ENCODE assay signal across 8 cellular contexts in the genomic region with DNA sequence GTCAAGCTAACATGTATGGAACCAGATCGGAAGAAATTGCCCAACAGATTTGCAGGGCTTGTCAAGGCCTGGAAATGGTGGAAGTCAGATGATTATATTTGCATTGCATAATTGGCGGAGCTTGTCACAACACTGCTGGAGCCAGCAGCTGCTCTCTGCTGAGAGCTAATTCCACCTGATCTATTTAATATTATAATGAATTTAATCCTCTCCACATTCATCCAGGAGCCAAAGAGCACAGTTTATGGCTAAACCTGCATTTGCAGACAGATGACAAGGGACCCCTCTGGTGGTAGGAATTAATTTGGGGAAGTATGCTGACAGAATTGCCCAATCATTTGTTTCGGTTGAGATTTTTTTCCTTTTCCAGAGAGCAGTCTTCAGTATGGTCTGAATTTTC.
DNase-seq lines count a peak whose midpoint lies in the region; ATAC-seq and TF ChIP-seq lines count a peak whose summit lies in the region.

No MANE protein-coding gene starts in this region.

- H3K4me2 ChIP-seq in PC-9, result no peak overlapping the region

- H3K9me2 ChIP-seq in PC-9 (ENCODE audit: insufficient read depth), result no peaks in the 10 kb centered on the region

- TF ChIP-seq CTCF in AG04449 (IDR thresholded peaks at IDR 0.05; ENCODE audit: insufficient read depth, low read length, missing control alignments) (peak; percentile 42), PC-9 (conservative IDR thresholded peaks at IDR 0.05) (peak; percentile 45; the same call in 1 of the 2 replicates)

- intact Hi-C loops in PC-9 (cut with micrococcal nuclease; ENCODE audit: unreplicated experiment), result no loop called here

- H3K4me3 ChIP-seq in AG04449 (ENCODE audit: low read depth, low read length) (no peak overlapping the region), PC-9 (no peak overlapping the region), iPS-20b (ENCODE audit: low read length) (no peak overlapping the region)

- DNase-seq in AG04449 (ENCODE audit: low read depth, low spot score) (no peak), Kasumi-1 (lab: John Stamatoyannopoulos, UW) (peak; percentile 70 to 81), PC-9 (no peak), NCI-H226 (no peak), mucosa of gallbladder (ENCODE audit: low spot score) (no peak)

- H3K9me3 ChIP-seq in PC-9 (ENCODE audit: insufficient read depth, low read depth), result no peaks in the 10 kb centered on the region
- no peaks in the 10 kb centered on the region for H3K9me3 ChIP-seq in iPS-20b (ENCODE audit: insufficient read depth, low read depth, low read length)

- H3F3A ChIP-seq in PC-9 (ENCODE audit: insufficient read depth, low read depth), result no peaks in the 10 kb centered on the region

- H3K36me3 ChIP-seq in PC-9 (ENCODE audit: low read depth), result no peaks in the 10 kb centered on the region
- H3K36me3 ChIP-seq in iPS-20b (ENCODE audit: insufficient read depth, low read depth, low read length), result no peaks in the 10 kb centered on the region

- POLR2A ChIA-PET in AG04449 (lab: Yijun Ruan, JAX) (no interaction called here), PC-9 (lab: Charles Lee; ENCODE audit: unreplicated experiment) (no interaction called here)

- CTCF ChIA-PET in AG04449 (lab: Yijun Ruan, JAX), result interaction anchor here (0.6 to 3.1 kb wide), 8 partner anchors 10 to 421 kb away, joined by 3 to 11 read pairs (median 3); no protein-coding TSS in a partner anchor
- CTCF ChIA-PET in PC-9 (lab: Charles Lee), result no interaction called here

- H3K27ac ChIP-seq in PC-9, result no peak overlapping the region
- peak overlapping the region; percentile 19 for H3K27ac ChIP-seq in iPS-20b (ENCODE audit: low read length)

- H2AFZ ChIP-seq in PC-9, result no peak overlapping the region

- BruUV-seq in PC-9 (replicated peaks; lab: Mats Ljungman, UMichigan), result no TSS peak

- H3K4me1 ChIP-seq in PC-9 (replicated peaks; ENCODE audit: insufficient read depth) (no peaks in the 10 kb centered on the region), iPS-20b (ENCODE audit: insufficient read depth, low read length) (peaks cover 12% of the 10 kb centered on the region; the same call in 1 of the 2 replicates)

- H3K27me3 ChIP-seq in PC-9 (ENCODE audit: insufficient read depth, low read depth) (no peaks in the 10 kb centered on the region), iPS-20b (ENCODE audit: insufficient read depth, low read length) (no peaks in the 10 kb centered on the region)

- H3K79me2 ChIP-seq in PC-9 (ENCODE audit: low read depth), result no peaks in the 10 kb centered on the region

- no peak overlapping the region for H3K9ac ChIP-seq in iPS-20b (ENCODE audit: low read depth, low read length)

- no peaks in the 10 kb centered on the region for H4K20me1 ChIP-seq in PC-9 (ENCODE audit: insufficient read depth)

- no peak for ATAC-seq in GM18873 (IDR thresholded peaks at IDR 0.05; ENCODE audit: low FRiP score, unreplicated experiment)
- no peak for ATAC-seq in GM18517 (IDR thresholded peaks at IDR 0.05; ENCODE audit: unreplicated experiment)

Comparison
In these comparisons a context has a peak if more than half of its experiments do, and no peak if none do; other contexts are left out.
1. DNase-seq: peak in Kasumi-1 (2 of 2); none in AG04449 (single experiment), PC-9 (0 of 2), NCI-H226 (single experiment) and mucosa of gallbladder (single experiment).